ENCODE assay signal across 1 cellular context in the genomic region with DNA sequence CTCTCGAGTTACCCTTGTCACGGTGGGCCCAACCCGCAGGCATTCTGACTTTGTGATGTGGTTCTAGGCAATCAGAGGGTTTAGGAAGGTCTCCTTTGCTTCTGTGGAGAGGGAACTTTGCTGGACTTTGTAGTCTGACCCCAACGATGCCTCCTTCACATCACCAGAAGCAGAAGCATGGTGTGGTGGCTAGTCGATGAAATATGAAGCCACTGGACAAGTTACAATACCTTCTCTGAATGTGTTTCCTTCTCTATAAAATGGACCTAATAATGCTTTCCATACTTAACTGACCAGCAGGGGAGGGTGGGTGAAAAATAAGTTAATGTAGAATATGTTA.
TF ChIP-seq lines count a peak whose summit lies in the region.

No MANE protein-coding gene starts in this region.

TF ChIP-seq in SK-N-SH treated with all-trans-retinoic acid at 6 μM for 48 hours, 23 proteins besides CTCF, POLR2A, EP300 and RAD21 (continued from another document):
- TF ChIP-seq, protein P1, sequence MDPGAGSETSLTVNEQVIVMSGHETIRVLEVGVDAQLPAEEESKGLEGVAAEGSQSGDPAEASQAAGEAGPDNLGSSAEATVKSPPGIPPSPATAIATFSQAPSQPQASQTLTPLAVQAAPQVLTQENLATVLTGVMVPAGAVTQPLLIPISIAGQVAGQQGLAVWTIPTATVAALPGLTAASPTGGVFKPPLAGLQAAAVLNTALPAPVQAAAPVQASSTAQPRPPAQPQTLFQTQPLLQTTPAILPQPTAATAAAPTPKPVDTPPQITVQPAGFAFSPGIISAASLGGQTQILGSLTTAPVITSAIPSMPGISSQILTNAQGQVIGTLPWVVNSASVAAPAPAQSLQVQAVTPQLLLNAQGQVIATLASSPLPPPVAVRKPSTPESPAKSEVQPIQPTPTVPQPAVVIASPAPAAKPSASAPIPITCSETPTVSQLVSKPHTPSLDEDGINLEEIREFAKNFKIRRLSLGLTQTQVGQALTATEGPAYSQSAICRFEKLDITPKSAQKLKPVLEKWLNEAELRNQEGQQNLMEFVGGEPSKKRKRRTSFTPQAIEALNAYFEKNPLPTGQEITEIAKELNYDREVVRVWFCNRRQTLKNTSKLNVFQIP (CRISPR knock-in tag; IDR thresholded peaks at IDR 0.05; ENCODE audit: borderline replicate concordance, low read depth): no peak
- TF ChIP-seq RARB (CRISPR knock-in tag; IDR thresholded peaks at IDR 0.05) (no peak), OSR1 (CRISPR knock-in tag; IDR thresholded peaks at IDR 0.05) (no peak), ZNF70 (CRISPR knock-in tag; IDR thresholded peaks at IDR 0.05) (no peak), BACH2 (CRISPR knock-in tag; IDR thresholded peaks at IDR 0.05; ENCODE audit: borderline replicate concordance) (no peak), ZNF565 (CRISPR knock-in tag; conservative IDR thresholded peaks at IDR 0.05; ENCODE audit: low read depth) (no peak), PPARA (CRISPR knock-in tag; IDR thresholded peaks at IDR 0.05; ENCODE audit: borderline replicate concordance) (no peak)
- TF ChIP-seq, protein P2, sequence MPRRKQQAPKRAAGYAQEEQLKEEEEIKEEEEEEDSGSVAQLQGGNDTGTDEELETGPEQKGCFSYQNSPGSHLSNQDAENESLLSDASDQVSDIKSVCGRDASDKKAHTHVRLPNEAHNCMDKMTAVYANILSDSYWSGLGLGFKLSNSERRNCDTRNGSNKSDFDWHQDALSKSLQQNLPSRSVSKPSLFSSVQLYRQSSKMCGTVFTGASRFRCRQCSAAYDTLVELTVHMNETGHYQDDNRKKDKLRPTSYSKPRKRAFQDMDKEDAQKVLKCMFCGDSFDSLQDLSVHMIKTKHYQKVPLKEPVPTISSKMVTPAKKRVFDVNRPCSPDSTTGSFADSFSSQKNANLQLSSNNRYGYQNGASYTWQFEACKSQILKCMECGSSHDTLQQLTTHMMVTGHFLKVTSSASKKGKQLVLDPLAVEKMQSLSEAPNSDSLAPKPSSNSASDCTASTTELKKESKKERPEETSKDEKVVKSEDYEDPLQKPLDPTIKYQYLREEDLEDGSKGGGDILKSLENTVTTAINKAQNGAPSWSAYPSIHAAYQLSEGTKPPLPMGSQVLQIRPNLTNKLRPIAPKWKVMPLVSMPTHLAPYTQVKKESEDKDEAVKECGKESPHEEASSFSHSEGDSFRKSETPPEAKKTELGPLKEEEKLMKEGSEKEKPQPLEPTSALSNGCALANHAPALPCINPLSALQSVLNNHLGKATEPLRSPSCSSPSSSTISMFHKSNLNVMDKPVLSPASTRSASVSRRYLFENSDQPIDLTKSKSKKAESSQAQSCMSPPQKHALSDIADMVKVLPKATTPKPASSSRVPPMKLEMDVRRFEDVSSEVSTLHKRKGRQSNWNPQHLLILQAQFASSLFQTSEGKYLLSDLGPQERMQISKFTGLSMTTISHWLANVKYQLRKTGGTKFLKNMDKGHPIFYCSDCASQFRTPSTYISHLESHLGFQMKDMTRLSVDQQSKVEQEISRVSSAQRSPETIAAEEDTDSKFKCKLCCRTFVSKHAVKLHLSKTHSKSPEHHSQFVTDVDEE (CRISPR knock-in tag; IDR thresholded peaks at IDR 0.05): no peak
TF ChIP-seq in SK-N-SH treated with all-trans-retinoic acid at 6 μM for 48 hours: peak in this region for 0.
